Comparison of ENCODE assay signal across 9 cellular contexts in the genomic region with DNA sequence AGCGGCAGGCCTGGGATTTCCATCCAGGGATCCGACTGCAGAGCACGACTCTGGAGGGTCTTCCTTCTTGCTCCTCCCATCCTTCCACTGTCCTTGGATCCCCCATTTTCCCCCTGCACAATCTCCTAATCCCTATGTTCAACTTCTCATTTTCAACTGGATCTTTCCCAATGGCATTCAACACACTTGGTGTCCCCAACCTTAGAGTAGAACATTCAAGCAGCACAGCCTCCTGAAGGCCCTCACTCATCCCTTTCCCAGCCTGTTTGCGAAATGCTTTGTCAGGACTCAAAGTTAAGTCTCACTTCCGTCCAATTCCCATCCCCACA. TPM values are rescaled to one million over a fixed set of nuclear protein-coding genes. Genes with fewer than 3 reads are reported as not detected.
A peak's percentile ranks its signal among the peaks of the same experiment; 100 is the strongest.
DNase-seq lines count a peak whose midpoint lies in the region; ATAC-seq, FAIRE-seq and TF ChIP-seq lines count a peak whose summit lies in the region.
"Had no signal": no experiment of that assay in that cellular context is flagged by ENCODE, and none has a peak within 500 bp of the region (broad histone marks: within the 10 kb centered on the region; RNA-seq: fewer than 3 reads in every experiment).

No MANE protein-coding gene starts in this region.

- peak overlapping the region; percentile 92 for H3K4me3 Mint-ChIP-seq in activated CD4-positive, alpha-beta T cell treated with anti-CD3 and anti-CD28 coated beads for 36 hours
- peak overlapping the region; percentile 86 for H3K4me3 Mint-ChIP-seq in activated T-helper 2 cell treated with anti-CD3 and anti-CD28 coated beads, Interferon-gamma antibody, Interleukin-2, Interleukin-4, amounts not matched to agents 10 μg/mL and 5 μg/mL and 100 μg/mL, durations not matched to agents 14 hours and 24 hours and 36 hours (ENCODE audit: low read depth)

- POLR2A ChIA-PET in activated CD4-positive, alpha-beta T cell treated with anti-CD3 and anti-CD28 coated beads for 36 hours (lab: Charles Lee), result interaction anchor here (1.1 kb wide), 1 partner anchor 62 kb away, joined by 5 read pairs; no protein-coding TSS in a partner anchor

- no peak for DNase-seq in activated CD4-positive, alpha-beta T cell treated with anti-CD3 and anti-CD28 coated beads for 36 hours
- DNase-seq in activated CD4-positive, alpha-beta T cell treated with anti-CD3 and anti-CD28 coated beads for 48 hours, result no peak
- DNase-seq in activated T-helper 2 cell treated with anti-CD3 and anti-CD28 coated beads, Interferon-gamma antibody, Interleukin-2, Interleukin-4, amounts not matched to agents 10 μg/mL and 5 μg/mL and 100 μg/mL, durations not matched to agents 14 hours and 24 hours and 36 hours (ENCODE audit: low spot score), result no peak
- no peak for DNase-seq in keratinocyte (ENCODE audit: low read depth, low spot score)
- no peak for DNase-seq in suprapubic skin (ENCODE audit: low spot score in 2 of 2)
- DNase-seq in stimulated activated CD4-positive, alpha-beta T cell treated with anti-CD3 and anti-CD28 coated beads, Interleukin-4, amount 100 ng/mL, for 1 hour, result no peak
- no peak for DNase-seq in sciatic nerve (ENCODE audit: low spot score)
- DNase-seq: PC-9 had no signal

- no peaks in the 10 kb centered on the region for H3K9me3 Mint-ChIP-seq in activated CD4-positive, alpha-beta T cell treated with anti-CD3 and anti-CD28 coated beads for 36 hours (ENCODE audit: low read depth)
- H3K9me3 Mint-ChIP-seq in activated T-helper 2 cell treated with anti-CD3 and anti-CD28 coated beads, Interferon-gamma antibody, Interleukin-2, Interleukin-4, amounts not matched to agents 10 μg/mL and 5 μg/mL and 100 μg/mL, durations not matched to agents 14 hours and 24 hours and 36 hours, result no peaks in the 10 kb centered on the region

- H3K27me3 Mint-ChIP-seq in activated CD4-positive, alpha-beta T cell treated with anti-CD3 and anti-CD28 coated beads for 36 hours, result no peaks in the 10 kb centered on the region
- H3K27me3 Mint-ChIP-seq in activated T-helper 2 cell treated with anti-CD3 and anti-CD28 coated beads, Interferon-gamma antibody, Interleukin-2, Interleukin-4, amounts not matched to agents 10 μg/mL and 5 μg/mL and 100 μg/mL, durations not matched to agents 14 hours and 24 hours and 36 hours (ENCODE audit: low read depth), result no peaks in the 10 kb centered on the region

- H2AFZ ChIP-seq in keratinocyte (ENCODE audit: control insufficient read depth, low read length), result no peak overlapping the region
- H2AFZ ChIP-seq: PC-9 had no signal

- H3K4me1 Mint-ChIP-seq in activated CD4-positive, alpha-beta T cell treated with anti-CD3 and anti-CD28 coated beads for 36 hours, result peaks cover 33% of the 10 kb centered on the region
- H3K4me1 Mint-ChIP-seq in activated T-helper 2 cell treated with anti-CD3 and anti-CD28 coated beads, Interferon-gamma antibody, Interleukin-2, Interleukin-4, amounts not matched to agents 10 μg/mL and 5 μg/mL and 100 μg/mL, durations not matched to agents 14 hours and 24 hours and 36 hours (ENCODE audit: low read depth), result peaks cover 31% of the 10 kb centered on the region

- H3K36me3 Mint-ChIP-seq in activated CD4-positive, alpha-beta T cell treated with anti-CD3 and anti-CD28 coated beads for 36 hours (ENCODE audit: low read depth), result peaks cover 42% of the 10 kb centered on the region
- peaks cover 52% of the 10 kb centered on the region for H3K36me3 Mint-ChIP-seq in activated T-helper 2 cell treated with anti-CD3 and anti-CD28 coated beads, Interferon-gamma antibody, Interleukin-2, Interleukin-4, amounts not matched to agents 10 μg/mL and 5 μg/mL and 100 μg/mL, durations not matched to agents 14 hours and 24 hours and 36 hours (ENCODE audit: low read depth)

- H3K9ac ChIP-seq in keratinocyte (ENCODE audit: control insufficient read depth, extremely low read depth, insufficient read depth, low read length), result peak overlapping the region; percentile 83

- TF ChIP-seq EP300 in suprapubic skin (IDR thresholded peaks at IDR 0.05), result no peak

- peaks cover 31% of the 10 kb centered on the region for H3K79me2 ChIP-seq in keratinocyte (ENCODE audit: control insufficient read depth, insufficient read depth, low read length)

- no peaks in the 10 kb centered on the region for H3K9me3 ChIP-seq in keratinocyte (ENCODE audit: control insufficient read depth, low read depth, low read length)
- H3K9me3 ChIP-seq in suprapubic skin, result no peaks in the 10 kb centered on the region

- FAIRE-seq in keratinocyte (lab: Jason Lieb, UNC), result no peak

- H3K27ac Mint-ChIP-seq in activated CD4-positive, alpha-beta T cell treated with anti-CD3 and anti-CD28 coated beads for 36 hours, result peak overlapping the region; percentile 97
- H3K27ac Mint-ChIP-seq in activated T-helper 2 cell treated with anti-CD3 and anti-CD28 coated beads, Interferon-gamma antibody, Interleukin-2, Interleukin-4, amounts not matched to agents 10 μg/mL and 5 μg/mL and 100 μg/mL, durations not matched to agents 14 hours and 24 hours and 36 hours, result peak overlapping the region; percentile 84

- intact Hi-C loops in activated CD4-positive, alpha-beta T cell treated with anti-CD3 and anti-CD28 coated beads for 36 hours (cut with DNase I, micrococcal nuclease), result loop anchor here (2.0 to 5.0 kb wide), 6 partner anchors 62 to 629 kb away; partner anchors contain the start of gene COPG1 (in 1 of the 2)
- intact Hi-C loops in activated T-helper 2 cell treated with anti-CD3 and anti-CD28 coated beads, Interferon-gamma antibody, Interleukin-2, Interleukin-4, amounts not matched to agents 10 μg/mL and 5 μg/mL and 100 μg/mL, durations not matched to agents 14 hours and 24 hours and 36 hours (cut with micrococcal nuclease), result loop anchor here (2.0 kb wide), 2 partner anchors 176 to 186 kb away; no protein-coding TSS in a partner anchor
- intact Hi-C loops in sciatic nerve (cut with DNase I), result loop anchor here (10.0 kb wide), 1 partner anchor 166 kb away; no protein-coding TSS in a partner anchor

- no peaks in the 10 kb centered on the region for H4K20me1 ChIP-seq in keratinocyte (ENCODE audit: control insufficient read depth, extremely low read depth, insufficient read depth, low read length)

- dilution Hi-C loops in keratinocyte (cut with MboI; ENCODE audit: extremely low pct_ligation_motif_present, low sequenced_read_pairs), result no loop called here

- no peak for TF ChIP-seq CTCF in keratinocyte (optimal IDR thresholded peaks at IDR 0.05 in 1 of 3, IDR thresholded peaks at IDR 0.05 in 1 of 3, conservative IDR thresholded peaks at IDR 0.05 in 1 of 3; ENCODE audit: extremely low read depth in 1 of 3, insufficient read depth in 2 of 3, low read length in 3 of 3)
- no peak for TF ChIP-seq CTCF in suprapubic skin (IDR thresholded peaks at IDR 0.05)

- H3K27me3 ChIP-seq in keratinocyte (ENCODE audit: control insufficient read depth, extremely low read depth, insufficient read depth, low read length) (no peaks in the 10 kb centered on the region), suprapubic skin (no peaks in the 10 kb centered on the region)

- no peak for TF ChIP-seq POLR2A in suprapubic skin (IDR thresholded peaks at IDR 0.05)

- H3K27ac ChIP-seq in keratinocyte (ENCODE audit: control insufficient read depth, insufficient read depth, low read length) (peak overlapping the region; percentile 68), suprapubic skin (peak overlapping the region; percentile 86)
- H3K27ac ChIP-seq: PC-9 had no signal

- H3K4me3 ChIP-seq in keratinocyte (ENCODE audit: control insufficient read depth in 2 of 3, extremely low read depth in 1 of 3, insufficient read depth in 2 of 3, low read depth in 1 of 3, low read length in 3 of 3) (peak overlapping the region; percentile 52 to 78 (median 77)), suprapubic skin (peak overlapping the region; percentile 92)
- H3K4me3 ChIP-seq: PC-9 had no signal

- CTCF ChIA-PET in activated CD4-positive, alpha-beta T cell treated with anti-CD3 and anti-CD28 coated beads for 36 hours (lab: Charles Lee), result interaction anchor here (0.7 to 1.8 kb wide), 21 partner anchors 8 to 581 kb away, joined by 3 to 14 read pairs (median 4); partner anchors contain the start of gene ACAD9

- WGBS in suprapubic skin, result 26% methylated on average over 5 of the region's 5 CpGs

- ATAC-seq in activated CD4-positive, alpha-beta T cell treated with anti-CD3 and anti-CD28 coated beads for 36 hours, result no peak
- no peak for ATAC-seq in GM21526 (IDR thresholded peaks at IDR 0.05; ENCODE audit: low FRiP score, unreplicated experiment)
- ATAC-seq in sciatic nerve, result no peak

- H3K36me3 ChIP-seq in keratinocyte (ENCODE audit: control insufficient read depth in 2 of 2, extremely low read depth in 1 of 2, insufficient read depth in 2 of 2, low read length in 2 of 2) (peaks cover 20 to 39% of the 10 kb centered on the region in 2 experiments), suprapubic skin (peaks cover 37% of the 10 kb centered on the region)

- peak overlapping the region; percentile 91 for H3K4me2 ChIP-seq in keratinocyte (ENCODE audit: control insufficient read depth, extremely low read depth, insufficient read depth, low read depth, low read length)
- H3K4me2 ChIP-seq: PC-9 had no signal

- H3K4me1 ChIP-seq in keratinocyte (ENCODE audit: control insufficient read depth, extremely low read depth, insufficient read depth, low read length) (peaks cover 30% of the 10 kb centered on the region), suprapubic skin (peaks cover 20% of the 10 kb centered on the region)

- no peaks in the 10 kb centered on the region for H3K9me1 ChIP-seq in keratinocyte (ENCODE audit: control insufficient read depth, extremely low read depth, insufficient read depth, low read length)

RNA-seq across cellular contexts. Expression of gene RPN1, which starts 32.3 kb away (rescaled TPM):
- 100 to 1,000 TPM; 138 to 153 TPM for total RNA-seq in activated CD4-positive, alpha-beta T cell treated with anti-CD3 and anti-CD28 coated beads for 36 hours
- 212 and 217 TPM in 2 replicates for total RNA-seq in activated T-helper 2 cell treated with anti-CD3 and anti-CD28 coated beads, Interferon-gamma antibody, Interleukin-2, Interleukin-4, amounts not matched to agents 10 μg/mL and 5 μg/mL and 100 μg/mL, durations not matched to agents 14 hours and 24 hours and 36 hours
- 304 to 350 TPM (median 307 TPM) in 3 replicates for polyA plus RNA-seq in keratinocyte
- polyA plus RNA-seq in keratinocyte (2011; ENCODE audit: low read depth), result 94.6 TPM
- polyA plus RNA-seq in keratinocyte (2011; cell fraction: cytosol; rRNA removed), result 167 and 222 TPM in 2 replicates
- 227 and 241 TPM in 2 replicates for polyA plus RNA-seq in keratinocyte (2011; cell fraction: nucleus; rRNA removed)
- 133 and 190 TPM in 2 replicates for polyA plus RNA-seq in keratinocyte (2012; ENCODE audit: low replicate concordance)
- polyA minus RNA-seq in keratinocyte, result 318 to 435 TPM (median 428 TPM) in 3 replicates
- 288 TPM for polyA minus RNA-seq in keratinocyte (2011; cell fraction: cytosol; rRNA and poly(A)+ RNA removed)
- 237 and 309 TPM in 2 replicates for polyA minus RNA-seq in keratinocyte (2011; cell fraction: nucleus; rRNA and poly(A)+ RNA removed)
- total RNA-seq in suprapubic skin (100 to 1,000 TPM in 3 of 4 donors, 10 to 100 TPM in 1; 91.5 to 150 (median 148) TPM), sciatic nerve (120 TPM)
